In the genomic region with DNA sequence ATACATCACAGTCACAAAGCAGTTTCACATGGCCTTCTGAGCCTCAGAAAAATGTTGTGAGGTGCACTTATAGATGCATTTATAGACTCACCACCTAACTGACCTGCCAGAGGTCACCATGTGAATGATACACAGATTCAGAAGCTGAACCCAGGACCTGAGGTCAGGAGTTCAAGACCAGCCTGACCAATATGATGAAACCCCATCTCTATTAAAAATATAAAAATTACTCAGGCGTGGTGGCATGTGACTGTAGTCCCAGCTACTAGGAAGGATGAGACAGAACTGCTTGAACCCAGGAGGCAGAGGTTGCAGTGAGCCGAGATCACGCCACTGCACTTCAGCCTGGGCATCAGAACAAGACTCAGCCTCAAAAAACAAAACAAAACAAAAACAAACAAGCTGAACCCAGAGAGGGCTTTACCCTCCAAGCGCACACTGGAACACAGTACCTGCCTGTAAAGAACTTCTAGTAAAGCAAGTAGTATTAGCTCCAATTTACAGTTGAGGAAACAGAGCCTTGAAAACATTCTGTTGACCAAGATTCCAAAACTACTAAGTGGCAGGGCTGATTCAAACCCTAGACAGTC, we compare ENCODE assay signal across 19 cellular contexts.
"Had no signal": no experiment of that assay in that cellular context is flagged by ENCODE, and none has a peak within 500 bp of the region (broad histone marks: within the 10 kb centered on the region; RNA-seq: fewer than 3 reads in every experiment).

No MANE protein-coding gene starts in this region.

- H3K27me3 ChIP-seq: esophagus muscularis mucosa, sigmoid colon, SJSA1, stomach had no signal

- H3K4me1 ChIP-seq: prostate gland, SJSA1 had no signal

- FAIRE-seq: astrocyte, bronchial epithelial cell, endometrium, urothelium cell line had no signal

- H3K27me3 Mint-ChIP-seq: naive thymus-derived CD4-positive, alpha-beta T cell had no signal

- H3K27ac Mint-ChIP-seq: T-helper 2 cell treated with Interferon-gamma antibody and Interleukin-4, amounts not matched to agents 5 μg/mL and 100 μg/mL, for 36 hours had no signal

- H3K4me3 Mint-ChIP-seq: T-helper 2 cell treated with Interferon-gamma antibody and Interleukin-4, amounts not matched to agents 5 μg/mL and 100 μg/mL, for 36 hours had no signal

- ATAC-seq: activated CD4-positive, CD25-positive, alpha-beta regulatory T cell treated with anti-CD3 and anti-CD28 coated beads, Interleukin-2, amount 50 U/mL, for 24 hours; mucosa of descending colon; naive thymus-derived CD4-positive, alpha-beta T cell had no signal

- H3K27ac ChIP-seq: esophagus muscularis mucosa, prostate gland, SJSA1, stomach had no signal

- DNase-seq: activated CD4-positive, alpha-beta T cell treated with anti-CD3 and anti-CD28 coated beads, Interleukin-2, amount 50 U/mL, for 1 hour; activated CD8-positive, alpha-beta memory T cell treated with anti-CD3 and anti-CD28 coated beads for 24 hours; activated naive CD4-positive, alpha-beta T cell treated with Interleukin-2 at 50 U/mL for 16 hours; kidney glomerular epithelial cell; mucosa of descending colon; naive thymus-derived CD4-positive, alpha-beta T cell; occipital lobe; sigmoid colon; stimulated activated CD4-positive, alpha-beta T cell treated with anti-CD3 and anti-CD28 coated beads, Interleukin-1b, Interleukin-23, amount 100 ng/mL, for 48 hours; stomach had no signal

- H3K9me3 ChIP-seq: esophagus muscularis mucosa, mucosa of descending colon, prostate gland, sigmoid colon, SJSA1, stomach had no signal

- H3K36me3 ChIP-seq: esophagus muscularis mucosa, prostate gland, sigmoid colon, SJSA1, stomach had no signal

- H3K4me3 ChIP-seq: esophagus muscularis mucosa, mucosa of descending colon, prostate gland, sigmoid colon, SJSA1, stomach had no signal
